20 cellular contexts compared by ENCODE assay signal in the genomic region with DNA sequence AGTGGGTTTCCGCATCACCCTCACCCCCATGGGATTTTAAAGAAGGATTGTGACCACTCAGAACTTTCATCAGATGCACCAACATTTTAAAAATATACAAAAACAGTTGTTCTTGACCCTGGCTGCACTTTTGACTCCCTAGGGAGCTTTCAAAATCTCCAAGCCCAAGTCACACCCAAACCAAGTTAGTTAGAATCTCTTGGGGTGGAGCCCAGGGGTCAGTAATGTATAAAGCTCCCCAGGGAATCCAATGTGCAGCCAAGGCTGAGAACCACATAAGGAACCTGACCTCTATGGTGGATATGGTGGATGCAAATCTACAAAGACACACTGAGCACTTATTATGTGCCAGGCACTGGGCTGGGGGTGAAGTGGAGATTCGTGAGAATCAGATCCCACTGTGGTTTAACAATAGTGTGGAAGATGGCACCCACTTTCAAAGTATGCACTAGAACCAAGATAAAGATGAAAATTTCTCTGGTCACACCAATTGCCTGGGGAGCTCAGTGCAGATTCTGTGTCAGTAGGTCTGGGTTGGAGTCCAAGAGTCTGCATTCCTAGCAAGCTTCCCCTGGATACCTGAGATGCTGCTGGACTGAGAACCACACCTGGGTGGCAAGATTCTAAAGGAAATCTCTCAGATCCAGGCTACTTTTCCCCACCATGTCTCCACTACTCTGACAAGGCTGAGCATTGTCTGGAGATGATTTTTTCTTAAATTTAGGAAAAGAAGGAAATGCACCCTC. TPM values are rescaled to one million over a fixed set of nuclear protein-coding genes. Genes with fewer than 3 reads are reported as not detected.
DNase-seq lines count a peak whose midpoint lies in the region; ATAC-seq, FAIRE-seq and TF ChIP-seq lines count a peak whose summit lies in the region.
"Had no signal": no experiment of that assay in that cellular context is flagged by ENCODE, and none has a peak within 500 bp of the region (broad histone marks: within the 10 kb centered on the region; RNA-seq: fewer than 3 reads in every experiment).

No MANE protein-coding gene starts in this region.

- 56% methylated on average over 2 of the region's 2 CpGs for WGBS in GM12878 (ENCODE audit: insufficient coverage, insufficient replicate concordance, low lambda C conversion rate, missing lambda C conversion rate)
- WGBS in suprapubic skin, result 93% methylated on average over 2 of the region's 2 CpGs

- peak overlapping the region; percentile 94 for H2AFZ ChIP-seq in GM23338
- H2AFZ ChIP-seq in GM12878 (ENCODE audit: control insufficient read depth, low read depth, low read length), result no peak overlapping the region
- H2AFZ ChIP-seq in neural progenitor cell (replicated peaks), result peak overlapping the region; percentile 72

- peaks cover 3% of the 10 kb centered on the region; the same call in 2 of the 3 replicates for H3K9me3 ChIP-seq in GM12878 (replicated peaks; ENCODE audit: control insufficient read depth, insufficient read depth, low read length)
- no peaks in the 10 kb centered on the region for H3K9me3 ChIP-seq in neural progenitor cell (ENCODE audit: low read depth)
- no peaks in the 10 kb centered on the region for H3K9me3 ChIP-seq in suprapubic skin
- H3K9me3 ChIP-seq in breast epithelium, result no peaks in the 10 kb centered on the region

- H3K9me2 ChIP-seq in GM23338 (ENCODE audit: insufficient read depth), result 0 out of 2 replicates have a peak, but pooled peaks cover 6% of the 10 kb centered on the region

- H3K27ac ChIP-seq in GM23338 (ENCODE audit: low read depth) (no peak overlapping the region), GM12878 (ENCODE audit: control insufficient read depth, insufficient read depth) (no peak overlapping the region), neural progenitor cell (no peak overlapping the region), suprapubic skin (no peak overlapping the region), breast epithelium (no peak overlapping the region)
- H3K27ac ChIP-seq: BLaER1 treated with 17β-estradiol and CSF1 and Interleukin-3, amounts not matched to agents 10 nM and 100 nM had no signal

- H4K20me1 ChIP-seq in GM23338 (replicated peaks; ENCODE audit: insufficient read depth) (no peaks in the 10 kb centered on the region), GM12878 (ENCODE audit: control insufficient read depth, insufficient read depth) (no peaks in the 10 kb centered on the region), neural progenitor cell (ENCODE audit: low read depth) (no peaks in the 10 kb centered on the region)

- H3K9ac ChIP-seq in GM12878 (ENCODE audit: control insufficient read depth, insufficient read depth, low read length), result no peak overlapping the region
- H3K9ac ChIP-seq in neural progenitor cell, result no peak overlapping the region
- H3K9ac ChIP-seq: BLaER1 treated with 17β-estradiol and CSF1 and Interleukin-3, amounts not matched to agents 10 nM and 100 nM had no signal

- H3F3A ChIP-seq in GM23338 (replicated peaks; ENCODE audit: low read depth) (no peaks in the 10 kb centered on the region), neural progenitor cell (ENCODE audit: low read depth) (no peaks in the 10 kb centered on the region)

- in situ Hi-C loops in GM12878 (cut with MboI), result no loop called here

- SMC1A ChIA-PET in GM12878 (lab: Charles Lee; ENCODE audit: uncharacterized antibody, unreplicated experiment), result interaction anchor here (0.9 to 3.0 kb wide), 6 partner anchors 22 to 45 kb away, joined by 3 to 11 read pairs (median 4); no protein-coding TSS in a partner anchor

- H3K4me3 Mint-ChIP-seq in GM23338 (no peak overlapping the region), neural progenitor cell (no peak overlapping the region), type B pancreatic cell (no peak overlapping the region)
- H3K4me3 Mint-ChIP-seq: B cell; CD4-positive, CD25-positive, alpha-beta regulatory T cell; CD8-positive, alpha-beta memory T cell; H9; IgD-negative memory B cell had no signal

- H3K9me3 Mint-ChIP-seq in GM23338 (no peaks in the 10 kb centered on the region), neural progenitor cell (no peaks in the 10 kb centered on the region), type B pancreatic cell (peaks cover 5% of the 10 kb centered on the region)
- H3K9me3 Mint-ChIP-seq: CD8-positive, alpha-beta memory T cell; H9 had no signal

- no TSS peak for BruUV-seq in GM12878 (replicated peaks; lab: Mats Ljungman, UMichigan)

- TF ChIP-seq POLR2A in GM12878 (IDR thresholded peaks at IDR 0.05; ENCODE audit: low read depth, low read length), result no peak
- no peak for TF ChIP-seq POLR2A in suprapubic skin (IDR thresholded peaks at IDR 0.05)
- no peak for TF ChIP-seq POLR2A in breast epithelium (IDR thresholded peaks at IDR 0.05)

- intact Hi-C loops in GM12878 (cut with micrococcal nuclease; ENCODE audit: unreplicated experiment) (no loop called here), breast epithelium (cut with DNase I; ENCODE audit: low total_unique reads) (no loop called here)

- no peak overlapping the region for H3K27ac Mint-ChIP-seq in GM23338
- H3K27ac Mint-ChIP-seq in neural progenitor cell, result peak overlapping the region; percentile 68
- H3K27ac Mint-ChIP-seq in type B pancreatic cell, result peak overlapping the region; percentile 23
- H3K27ac Mint-ChIP-seq: B cell; CD4-positive, CD25-positive, alpha-beta regulatory T cell; CD8-positive, alpha-beta memory T cell; H9; IgD-negative memory B cell had no signal

- H3K27me3 Mint-ChIP-seq in GM23338 (ENCODE audit: insufficient read depth, low read depth, poor library complexity) (peaks cover 2% of the 10 kb centered on the region), neural progenitor cell (ENCODE audit: insufficient read depth, low read depth) (peaks cover 16% of the 10 kb centered on the region), type B pancreatic cell (peaks cover 15% of the 10 kb centered on the region)

- H3K36me3 ChIP-seq in GM23338 (ENCODE audit: insufficient read depth) (no peaks in the 10 kb centered on the region), GM12878 (ENCODE audit: control insufficient read depth in 2 of 2, insufficient read depth in 2 of 2, low read length in 1 of 2) (no peaks in the 10 kb centered on the region), neural progenitor cell (no peaks in the 10 kb centered on the region), suprapubic skin (no peaks in the 10 kb centered on the region), breast epithelium (no peaks in the 10 kb centered on the region)
- H3K36me3 ChIP-seq: BLaER1 treated with 17β-estradiol and CSF1 and Interleukin-3, amounts not matched to agents 10 nM and 100 nM had no signal

- H3K36me3 Mint-ChIP-seq in GM23338 (ENCODE audit: low read depth), result no peaks in the 10 kb centered on the region
- H3K36me3 Mint-ChIP-seq in neural progenitor cell, result no peaks in the 10 kb centered on the region
- no peaks in the 10 kb centered on the region for H3K36me3 Mint-ChIP-seq in type B pancreatic cell
- H3K36me3 Mint-ChIP-seq: CD4-positive, CD25-positive, alpha-beta regulatory T cell; CD8-positive, alpha-beta memory T cell had no signal

- no peak for TF ChIP-seq RAD21 in GM12878 (IDR thresholded peaks at IDR 0.05; ENCODE audit: insufficient read depth, low read depth, low read length)

- H3K4me2 ChIP-seq in GM23338, result no peak overlapping the region
- no peak overlapping the region for H3K4me2 ChIP-seq in GM12878 (ENCODE audit: control insufficient read depth, insufficient read depth)
- H3K4me2 ChIP-seq in neural progenitor cell, result peak overlapping the region; percentile 53
- H3K4me2 ChIP-seq: BLaER1 treated with 17β-estradiol and CSF1 and Interleukin-3, amounts not matched to agents 10 nM and 100 nM had no signal

- H3K4me1 ChIP-seq in GM23338 (ENCODE audit: insufficient read depth), result peaks cover 11% of the 10 kb centered on the region
- peaks cover 27% of the 10 kb centered on the region for H3K4me1 ChIP-seq in GM12878 (ENCODE audit: control insufficient read depth, insufficient read depth, low read length)
- H3K4me1 ChIP-seq in neural progenitor cell, result peaks cover 10% of the 10 kb centered on the region
- H3K4me1 ChIP-seq in suprapubic skin, result no peaks in the 10 kb centered on the region
- no peaks in the 10 kb centered on the region for H3K4me1 ChIP-seq in breast epithelium

- DNase-seq in GM23338 (ENCODE audit: low spot score) (no peak), GM12878 (ENCODE audit: low read depth, low spot score) (no peak), neural progenitor cell (ENCODE audit: low spot score) (no peak), type B pancreatic cell (ENCODE audit: extremely low spot score, unreplicated experiment) (no peak), suprapubic skin (ENCODE audit: low spot score in 2 of 2) (no peak), KG1 (lab: John Stamatoyannopoulos, UW) (no peak), breast epithelium (ENCODE audit: low spot score in 2 of 2) (no peak)
- DNase-seq: CD4-positive, CD25-positive, alpha-beta regulatory T cell; CD8-positive, alpha-beta memory T cell; COR-L47; GDM1; H9 had no signal

- H3K4me3 ChIP-seq in GM23338, result no peak overlapping the region
- H3K4me3 ChIP-seq in GM12878, result no peak overlapping the region
- no peak overlapping the region for H3K4me3 ChIP-seq in neural progenitor cell
- no peak overlapping the region for H3K4me3 ChIP-seq in suprapubic skin
- H3K4me3 ChIP-seq in breast epithelium, result no peak overlapping the region
- H3K4me3 ChIP-seq: BLaER1 treated with 17β-estradiol and CSF1 and Interleukin-3, amounts not matched to agents 10 nM and 100 nM had no signal

- RAD21 ChIA-PET in GM12878 (lab: Charles Lee; ENCODE audit: unreplicated experiment), result interaction anchor here (1.3 to 4.4 kb wide), 2 partner anchors 23 to 43 kb away, joined by 3 to 47 read pairs; no protein-coding TSS in a partner anchor

- H3K27me3 ChIP-seq in GM23338 (ENCODE audit: insufficient read depth), result no peaks in the 10 kb centered on the region
- no peaks in the 10 kb centered on the region for H3K27me3 ChIP-seq in GM12878 (replicated peaks in 1 of 2; ENCODE audit: control insufficient read depth in 2 of 2, insufficient read depth in 2 of 2, low read length in 1 of 2)
- no peaks in the 10 kb centered on the region for H3K27me3 ChIP-seq in neural progenitor cell
- peaks cover 7% of the 10 kb centered on the region for H3K27me3 ChIP-seq in suprapubic skin
- no peaks in the 10 kb centered on the region for H3K27me3 ChIP-seq in breast epithelium

- CTCF ChIA-PET in GM12878 (lab: Yijun Ruan, JAX), result no interaction called here

- ATAC-seq in GM23338 (no peak), GM12878 (peak; percentile 14)
- ATAC-seq: HepG2 had no signal

- no peak for TF ChIP-seq CTCF in GM23338 (conservative IDR thresholded peaks at IDR 0.05; ENCODE audit: low read depth in 2 of 2)
- no peak for TF ChIP-seq CTCF in GM12878 (IDR thresholded peaks at IDR 0.05 in 2 of 3, conservative IDR thresholded peaks at IDR 0.05 in 1 of 3; ENCODE audit: control insufficient read depth in 2 of 3, extremely low read depth in 1 of 3, insufficient read depth in 1 of 3, low read depth in 3 of 3, low read length in 3 of 3)
- no peak for TF ChIP-seq CTCF in neural progenitor cell (IDR thresholded peaks at IDR 0.05)
- no peak for TF ChIP-seq CTCF in type B pancreatic cell (conservative IDR thresholded peaks at IDR 0.05)
- no peak for TF ChIP-seq CTCF in suprapubic skin (IDR thresholded peaks at IDR 0.05)
- TF ChIP-seq CTCF in breast epithelium (IDR thresholded peaks at IDR 0.05), result no peak

- no peak for FAIRE-seq in GM12878 (lab: Jason Lieb, UNC)
- FAIRE-seq: D721Med, H1, HepG2, HTR-8/SVneo had no signal

- TF ChIP-seq EP300 in GM12878 (IDR thresholded peaks at IDR 0.05; ENCODE audit: borderline replicate concordance in 1 of 2, control insufficient read depth in 1 of 2, low read depth in 2 of 2, low read length in 2 of 2) (no peak), suprapubic skin (IDR thresholded peaks at IDR 0.05) (no peak)

- H3K79me2 ChIP-seq in GM23338 (replicated peaks; ENCODE audit: insufficient read depth), result no peaks in the 10 kb centered on the region
- H3K79me2 ChIP-seq in GM12878 (ENCODE audit: control insufficient read depth, insufficient read depth, low read length), result no peaks in the 10 kb centered on the region
- H3K79me2 ChIP-seq in neural progenitor cell (ENCODE audit: low read depth), result no peaks in the 10 kb centered on the region

- POLR2A ChIA-PET in GM12878 (lab: Charles Lee), result interaction anchor here (0.6 to 2.7 kb wide), 2 partner anchors 20 to 22 kb away, joined by 3 to 13 read pairs; no protein-coding TSS in a partner anchor

- H3K4me1 Mint-ChIP-seq in GM23338, result peaks cover 17% of the 10 kb centered on the region
- peaks cover 33% of the 10 kb centered on the region for H3K4me1 Mint-ChIP-seq in neural progenitor cell
- peaks cover 24% of the 10 kb centered on the region for H3K4me1 Mint-ChIP-seq in type B pancreatic cell (ENCODE audit: unreplicated experiment)
- H3K4me1 Mint-ChIP-seq: CD8-positive, alpha-beta memory T cell had no signal

RNA-seq across cellular contexts. Expression of a gene that starts 18.9 kb away (rescaled TPM):
- 1.6 and 2.6 TPM in 2 replicates for total RNA-seq in GM23338 (2014; rRNA removed; shearing (Covaris generic))
- polyA plus RNA-seq in GM23338 (2016; fragmentation: Nextera tagmentation; extraction: Ambion mirVana) (0.40 and 0.71 TPM in 2 replicates), GM12878 (2011; rRNA removed) (31.8 and 41.5 TPM in 2 replicates), GM12878 (2014; fragmentation: Illumina TruSeq; extraction: Trizol) (43.6 and 61.3 TPM in 2 replicates), GM12878 (2014; fragmentation: Nextera tagmentation; extraction: Ambion mirVana) (10 to 100 TPM; 13.8 to 17.4 TPM), GM12878 (2014; rRNA removed) (19.3 and 21.3 TPM in 2 replicates), GM12878 (2016; fragmentation: Nextera tagmentation; extraction: Ambion mirVana) (10 to 100 TPM; 25.1 to 26.2 TPM)
- total RNA-seq in GM12878 (2013; cell fraction: nucleolus; rRNA removed), result 23.1 and 24.6 TPM in 2 replicates
- total RNA-seq in GM12878 (2014; rRNA removed) (27.8 and 30.1 TPM in 2 replicates), GM12878 (2014; rRNA removed; fragmentation: Illumina TruSeq; extraction: Trizol) (26.2 and 28.0 TPM in 2 replicates), GM12878 (2021) (52.3 and 53.2 TPM in 2 replicates), neural progenitor cell (ENCODE audit: low replicate concordance) (0.09 TPM in 1 of 2 replicates, not detected in the other), type B pancreatic cell (ENCODE audit: low replicate concordance) (0.50 and 0.97 TPM in 2 replicates), suprapubic skin (1 to 10 TPM; 2.1 to 5.2 (median 3.4) TPM), breast epithelium (10 to 100 TPM in 1 of 3 donors, 1 to 10 TPM in 2; 4.9 to 30.2 (median 9.1) TPM)
- polyA plus RNA-seq in GM12878 (2011; ENCODE audit: low read depth), result 23.8 TPM
- 28.7 and 39.8 TPM in 2 replicates for polyA plus RNA-seq in GM12878 (2011; cell fraction: cytosol; rRNA removed)
- polyA plus RNA-seq in GM12878 (2011; cell fraction: nucleus; rRNA removed), result 21.0 and 27.4 TPM in 2 replicates
- 12.8 and 13.5 TPM in 2 replicates for polyA plus RNA-seq in GM12878 (2012)
- 89.3 and 134 TPM in 2 replicates for polyA minus RNA-seq in GM12878 (2011; rRNA and poly(A)+ RNA removed)
- polyA minus RNA-seq in GM12878 (2011; cell fraction: cytosol; rRNA and poly(A)+ RNA removed), result 9.1 and 9.9 TPM in 2 replicates
- 7.6 and 11.5 TPM in 2 replicates for polyA minus RNA-seq in GM12878 (2011; cell fraction: nucleus; rRNA and poly(A)+ RNA removed)
- total RNA-seq: A172, HepG2 had no signal
- polyA plus RNA-seq: HepG2 had no signal
